ENCODE assay signal across 8 cellular contexts in genomic region chr21:34517491-34518245, GRCh38. TPM values are rescaled to one million over a fixed set of nuclear protein-coding genes. Genes with fewer than 3 reads are reported as not detected.
DNase-seq lines count a peak whose midpoint lies in the region; ATAC-seq and TF ChIP-seq lines count a peak whose summit lies in the region.

No MANE protein-coding gene starts in this region.

- H3K36me3 ChIP-seq in Loucy (ENCODE audit: insufficient read depth, low read length) (peaks cover 12% of the 10 kb centered on the region; the same call in 1 of the 2 replicates), mesendoderm (ENCODE audit: control insufficient read depth, insufficient read depth, low read length) (no peaks in the 10 kb centered on the region)

- H3K23ac ChIP-seq in mesendoderm (ENCODE audit: low read length): no peak overlapping the region

- no peak overlapping the region for H2BK120ac ChIP-seq in mesendoderm (ENCODE audit: low read depth, low read length)

- WGBS in mesendoderm (ENCODE audit: extremely low coverage, insufficient coverage, low lambda C conversion rate): no CpG with 5 or more reads among the region's 22 CpGs

- TF ChIP-seq CTCF in Loucy (conservative IDR thresholded peaks at IDR 0.05; ENCODE audit: low read length) (peak; percentile 70), astrocyte of the cerebellum (IDR thresholded peaks at IDR 0.05; ENCODE audit: low read depth, low read length, missing control alignments) (peak; percentile 52)

- no peak overlapping the region for H2BK15ac ChIP-seq in mesendoderm (replicated peaks; ENCODE audit: low read depth)

- H3K18ac ChIP-seq in mesendoderm (ENCODE audit: low read length): no peak overlapping the region

- H3K4me1 ChIP-seq in Loucy (ENCODE audit: insufficient read depth, low read length, poor library complexity, severe bottlenecking) (peaks cover 8% of the 10 kb centered on the region), mesendoderm (ENCODE audit: control insufficient read depth, low read depth, low read length) (peaks cover 2% of the 10 kb centered on the region)

- H3K79me2 ChIP-seq in Loucy (ENCODE audit: insufficient read depth, low read length) (no peaks in the 10 kb centered on the region), mesendoderm (ENCODE audit: control insufficient read depth, insufficient read depth, low read length) (no peaks in the 10 kb centered on the region)

- H3F3A ChIP-seq in Loucy (ENCODE audit: low read depth): no peaks in the 10 kb centered on the region

- no peak overlapping the region for H3K4me3 ChIP-seq in Loucy (ENCODE audit: low read length, poor library complexity, severe bottlenecking)
- H3K4me3 ChIP-seq in astrocyte of the cerebellum (ENCODE audit: low read depth, low read length): no peak overlapping the region
- H3K4me3 ChIP-seq in mesendoderm (ENCODE audit: low read length): no peak overlapping the region

- H3K9me3 ChIP-seq in Loucy (ENCODE audit: insufficient read depth, low read depth, low read length): no peaks in the 10 kb centered on the region

- H3K4me2 ChIP-seq in Loucy (ENCODE audit: low read depth, low read length, poor library complexity, severe bottlenecking): no peak overlapping the region
- no peak overlapping the region for H3K4me2 ChIP-seq in mesendoderm (ENCODE audit: low read length)

- H2AK5ac ChIP-seq in mesendoderm (ENCODE audit: low read length): no peak overlapping the region

- H3K9me2 ChIP-seq in Loucy (replicated peaks; ENCODE audit: low read depth, low read length): no peaks in the 10 kb centered on the region

- H4K20me1 ChIP-seq in Loucy (ENCODE audit: insufficient read depth, low read length, poor library complexity, severe bottlenecking): no peaks in the 10 kb centered on the region

- H3K79me1 ChIP-seq in mesendoderm (ENCODE audit: low read length): no peaks in the 10 kb centered on the region

- ATAC-seq in GM21526 (IDR thresholded peaks at IDR 0.05; ENCODE audit: low FRiP score, unreplicated experiment) (no peak), HG02763 (IDR thresholded peaks at IDR 0.05; ENCODE audit: unreplicated experiment) (no peak)

- no peak overlapping the region for H4K5ac ChIP-seq in mesendoderm (ENCODE audit: low read length)

- H3K27me3 ChIP-seq in Loucy (ENCODE audit: insufficient read depth, low read length, poor library complexity, severe bottlenecking) (no peaks in the 10 kb centered on the region), mesendoderm (ENCODE audit: insufficient read depth, low read length, poor library complexity) (no peaks in the 10 kb centered on the region)

- H2AFZ ChIP-seq in Loucy (ENCODE audit: low read length): peak overlapping the region; percentile 72

- H3K56ac ChIP-seq in mesendoderm (ENCODE audit: low read length): no peak overlapping the region

- DNase-seq in GDM1 (lab: John Stamatoyannopoulos, UW) (peak; percentile 26), astrocyte of the cerebellum (ENCODE audit: low read depth) (no peak), mesendoderm (peak; percentile 71), SW480 (ENCODE audit: low spot score) (no peak)
- no peak for DNase-seq in activated effector memory CD4-positive, alpha-beta T cell treated with anti-CD3 and anti-CD28 coated beads, Interleukin-2, amount 50 U/mL, for 16 hours

- no peak overlapping the region for H2BK5ac ChIP-seq in mesendoderm (ENCODE audit: low read length)

- no peak overlapping the region for H3K27ac ChIP-seq in mesendoderm (ENCODE audit: low read depth, low read length)

- in situ Hi-C loops in astrocyte of the cerebellum (cut with HindIII; ENCODE audit: low sequenced_read_pairs): no loop called here

- H3K9ac ChIP-seq in Loucy (ENCODE audit: low read depth, low read length, poor library complexity, severe bottlenecking) (peak overlapping the region; percentile 26), mesendoderm (ENCODE audit: low read length) (no peak overlapping the region)

- H3K4ac ChIP-seq in mesendoderm (ENCODE audit: low read depth, low read length): no peak overlapping the region

- no peak overlapping the region for H4K8ac ChIP-seq in mesendoderm (ENCODE audit: low read depth, low read length)

RNA-seq across cellular contexts. Expression of gene KCNE1, which starts 5.7 kb away (rescaled TPM):
- 0.21 TPM for polyA plus RNA-seq in mesendoderm (2013, experiment 1 of 2)
- 0.24 TPM for polyA plus RNA-seq in mesendoderm (2013, experiment 2 of 2)

Comparison
In these comparisons a context has a peak if more than half of its experiments do, and no peak if none do; other contexts are left out.
1. DNase-seq: peak in GDM1 (single experiment) and mesendoderm (single experiment); none in astrocyte of the cerebellum (single experiment), SW480 (single experiment) and activated effector memory CD4-positive, alpha-beta T cell treated with anti-CD3 and anti-CD28 coated beads, Interleukin-2, amount 50 U/mL, for 16 hours (single experiment).